23 cellular contexts compared by ENCODE assay signal in genomic region chr6:4362306-4362705, GRCh38.
DNase-seq lines count a peak whose midpoint lies in the region; FAIRE-seq and TF ChIP-seq lines count a peak whose summit lies in the region.
"Had no signal": no experiment of that assay in that cellular context is flagged by ENCODE, and none has a peak within 500 bp of the region (broad histone marks: within the 10 kb centered on the region; RNA-seq: fewer than 3 reads in every experiment).

No MANE protein-coding gene starts in this region.

- H3K4me3 Mint-ChIP-seq in dendritic cell treated with granulocyte-macrophage colony-stimulating factor and Interleukin-4, amounts not matched to agents 40 ng/mL and 50 ng/mL, for 4 days, result no peak overlapping the region
- H3K4me3 Mint-ChIP-seq in neural progenitor cell, result no peak overlapping the region
- H3K4me3 Mint-ChIP-seq: CD14-positive monocyte; CD4-positive, alpha-beta T cell; CD8-positive, alpha-beta T cell had no signal

- H3K27ac Mint-ChIP-seq in dendritic cell treated with granulocyte-macrophage colony-stimulating factor and Interleukin-4, amounts not matched to agents 40 ng/mL and 50 ng/mL, for 4 days, result peak overlapping the region; percentile 63
- H3K27ac Mint-ChIP-seq in neural progenitor cell, result peak overlapping the region; percentile 46
- H3K27ac Mint-ChIP-seq: CD14-positive monocyte; CD4-positive, alpha-beta T cell; CD8-positive, alpha-beta T cell had no signal

- no peak overlapping the region for H3K4me2 ChIP-seq in neural progenitor cell
- H3K4me2 ChIP-seq: BLaER1 had no signal

- TF ChIP-seq EP300 in esophagus muscularis mucosa (IDR thresholded peaks at IDR 0.05), result no peak

- no peak overlapping the region for H2AFZ ChIP-seq in neural progenitor cell (replicated peaks)

- TF ChIP-seq CTCF in neural progenitor cell (IDR thresholded peaks at IDR 0.05) (no peak), esophagus muscularis mucosa (IDR thresholded peaks at IDR 0.05) (no peak)

- WGBS in esophagus muscularis mucosa, result 82% methylated on average over 4 of the region's 4 CpGs

- H3K36me3 ChIP-seq in neural progenitor cell, result no peaks in the 10 kb centered on the region
- no peaks in the 10 kb centered on the region for H3K36me3 ChIP-seq in esophagus muscularis mucosa
- H3K36me3 ChIP-seq: BE2C, BLaER1 had no signal

- FAIRE-seq in HTR-8/SVneo (lab: Jason Lieb, UNC), result peak; percentile 13
- FAIRE-seq: A204.1, D721Med, G401.6, GM12878, GM12892, GM18507 had no signal

- H3K79me2 ChIP-seq in neural progenitor cell (ENCODE audit: low read depth), result no peaks in the 10 kb centered on the region

- H3K4me1 ChIP-seq in neural progenitor cell, result peaks cover 15% of the 10 kb centered on the region
- H3K4me1 ChIP-seq in esophagus muscularis mucosa, result peaks cover 13 to 34% (median 17%) of the 10 kb centered on the region in 4 donors
- H3K4me1 ChIP-seq: BE2C, Caco-2 had no signal

- H3K27ac ChIP-seq in neural progenitor cell (no peak overlapping the region), esophagus muscularis mucosa (replicated peaks in 1 of 4) (no peak overlapping the region)
- H3K27ac ChIP-seq: BLaER1 had no signal

- DNase-seq in HTR-8/SVneo (ENCODE audit: insufficient read length, low spot score) (no peak), neural progenitor cell (ENCODE audit: low spot score) (no peak), esophagus muscularis mucosa (ENCODE audit: extremely low spot score) (no peak), GDM1 (lab: John Stamatoyannopoulos, UW) (no peak)
- no peak for DNase-seq in stimulated activated CD4-positive, alpha-beta T cell treated with anti-CD3 and anti-CD28 coated beads, Interleukin-4, amount 100 ng/mL, for 24 hours
- DNase-seq: 8988T; ACHN; BE2C; C1 segment of cervical spinal cord; Caco-2; Calu3; CD4-positive, alpha-beta T cell; CD8-positive, alpha-beta T cell; DMS79 treated with DMSO at 0.1 percent for 48 hours had no signal

- no peaks in the 10 kb centered on the region for H3F3A ChIP-seq in neural progenitor cell (ENCODE audit: low read depth)

- no peaks in the 10 kb centered on the region for H3K36me3 Mint-ChIP-seq in dendritic cell treated with granulocyte-macrophage colony-stimulating factor and Interleukin-4, amounts not matched to agents 40 ng/mL and 50 ng/mL, for 4 days (ENCODE audit: low read depth)
- H3K36me3 Mint-ChIP-seq in neural progenitor cell, result no peaks in the 10 kb centered on the region
- H3K36me3 Mint-ChIP-seq: CD14-positive monocyte; CD8-positive, alpha-beta T cell had no signal

- peaks cover 27% of the 10 kb centered on the region for H3K4me1 Mint-ChIP-seq in dendritic cell treated with granulocyte-macrophage colony-stimulating factor and Interleukin-4, amounts not matched to agents 40 ng/mL and 50 ng/mL, for 4 days (ENCODE audit: low read depth)
- H3K4me1 Mint-ChIP-seq in neural progenitor cell, result peaks cover 28% of the 10 kb centered on the region

- no peaks in the 10 kb centered on the region for H3K27me3 ChIP-seq in neural progenitor cell
- H3K27me3 ChIP-seq in esophagus muscularis mucosa, result no peaks in the 10 kb centered on the region
- H3K27me3 ChIP-seq: BE2C, BLaER1 had no signal

- peaks cover 11% of the 10 kb centered on the region for H3K27me3 Mint-ChIP-seq in dendritic cell treated with granulocyte-macrophage colony-stimulating factor and Interleukin-4, amounts not matched to agents 40 ng/mL and 50 ng/mL, for 4 days
- H3K27me3 Mint-ChIP-seq in neural progenitor cell (ENCODE audit: insufficient read depth, low read depth), result peaks cover 12% of the 10 kb centered on the region

- H3K4me3 ChIP-seq in neural progenitor cell (no peak overlapping the region), esophagus muscularis mucosa (no peak overlapping the region)
- H3K4me3 ChIP-seq: BLaER1, GM12878 had no signal

- no peak overlapping the region for H3K9ac ChIP-seq in neural progenitor cell
- H3K9ac ChIP-seq: BLaER1 had no signal

- no peak for TF ChIP-seq POLR2A in esophagus muscularis mucosa (IDR thresholded peaks at IDR 0.05; ENCODE audit: low read depth)

- intact Hi-C loops in dendritic cell treated with granulocyte-macrophage colony-stimulating factor and Interleukin-4, amounts not matched to agents 40 ng/mL and 50 ng/mL, for 4 days (cut with micrococcal nuclease), result no loop called here
- intact Hi-C loops in esophagus muscularis mucosa (cut with DNase I), result no loop called here

- no peaks in the 10 kb centered on the region for H4K20me1 ChIP-seq in neural progenitor cell (ENCODE audit: low read depth)
- H4K20me1 ChIP-seq: BLaER1 had no signal

- H3K9me3 ChIP-seq in neural progenitor cell (ENCODE audit: low read depth) (no peaks in the 10 kb centered on the region), esophagus muscularis mucosa (no peaks in the 10 kb centered on the region)
- H3K9me3 ChIP-seq: BE2C, BLaER1, Caco-2 had no signal

- H3K9me3 Mint-ChIP-seq in dendritic cell treated with granulocyte-macrophage colony-stimulating factor and Interleukin-4, amounts not matched to agents 40 ng/mL and 50 ng/mL, for 4 days, result peaks cover 5% of the 10 kb centered on the region
- H3K9me3 Mint-ChIP-seq in neural progenitor cell, result no peaks in the 10 kb centered on the region
- H3K9me3 Mint-ChIP-seq: CD4-positive, alpha-beta T cell; CD8-positive, alpha-beta T cell had no signal
